Comparison of ENCODE assay signal across 1 cellular context in genomic region chr1:231663211-231663792, GRCh38.
TF ChIP-seq lines count a peak whose summit lies in the region.

No MANE protein-coding gene starts in this region.

TF ChIP-seq in HepG2, 621 proteins besides CTCF, POLR2A, EP300 and RAD21 (continued from another document):
- no peak for TF ChIP-seq ZHX2 (IDR thresholded peaks at IDR 0.05; ENCODE audit: low read depth)
- no peak for TF ChIP-seq ZHX2 (CRISPR knock-in tag; IDR thresholded peaks at IDR 0.05; ENCODE audit: borderline replicate concordance)
- TF ChIP-seq TRIM22 (IDR thresholded peaks at IDR 0.05), result no peak
- no peak for TF ChIP-seq ZNF431 (CRISPR knock-in tag; IDR thresholded peaks at IDR 0.05; ENCODE audit: borderline replicate concordance, low read depth)
- no peak for TF ChIP-seq BCL3 (CRISPR knock-in tag; IDR thresholded peaks at IDR 0.05)
